22 cellular contexts compared by ENCODE assay signal in genomic region chr16:84007520-84007919, GRCh38. TPM values are rescaled to one million over a fixed set of nuclear protein-coding genes. Genes with fewer than 3 reads are reported as not detected.
DNase-seq lines count a peak whose midpoint lies in the region; ATAC-seq, FAIRE-seq and TF ChIP-seq lines count a peak whose summit lies in the region.
"Had no signal": no experiment of that assay in that cellular context is flagged by ENCODE, and none has a peak within 500 bp of the region (broad histone marks: within the 10 kb centered on the region; RNA-seq: fewer than 3 reads in every experiment).

No MANE protein-coding gene starts in this region.

- H4K91ac ChIP-seq in H1 (replicated peaks; ENCODE audit: insufficient read length, low read length) (no peak overlapping the region), trophoblast cell (ENCODE audit: low read depth, low read length) (no peak overlapping the region)

- H3K56ac ChIP-seq in H1 (replicated peaks; ENCODE audit: insufficient read length, low read depth, low read length) = no peak overlapping the region

- H3K9me3 Mint-ChIP-seq in stimulated activated naive CD8-positive, alpha-beta T cell treated with anti-CD3 and anti-CD28 coated beads, Interleukin-15, amount 100 ng/mL, for 72 hours = no peaks in the 10 kb centered on the region
- no peaks in the 10 kb centered on the region for H3K9me3 Mint-ChIP-seq in activated CD4-positive, alpha-beta T cell treated with anti-CD3 and anti-CD28 coated beads, Interleukin-2, amount 10 ng/mL, durations not matched to agents 24 days and 14 days
- H3K9me3 Mint-ChIP-seq: H9 had no signal

- TF ChIP-seq RAD21 in H1 (IDR thresholded peaks at IDR 0.05 in 1 of 2, conservative IDR thresholded peaks at IDR 0.05 in 1 of 2; ENCODE audit: low read depth in 2 of 2, low read length in 2 of 2) = no peak

- H2BK120ac ChIP-seq in H1 (replicated peaks; ENCODE audit: low read depth, low read length) = no peak overlapping the region
- H2BK120ac ChIP-seq in trophoblast cell (ENCODE audit: insufficient read depth, low read length, poor library complexity) = no peak overlapping the region

- H3K23me2 ChIP-seq in H1 (ENCODE audit: low read depth, low read length) = no peaks in the 10 kb centered on the region

- TF ChIP-seq CTCF in H1 (IDR thresholded peaks at IDR 0.05; ENCODE audit: control extremely low read depth in 1 of 3, insufficient read depth in 1 of 3, low read depth in 1 of 3, low read length in 3 of 3) (no peak), parathyroid adenoma (IDR thresholded peaks at IDR 0.05) (no peak)

- H3K4me3 Mint-ChIP-seq in stimulated activated naive CD8-positive, alpha-beta T cell treated with anti-CD3 and anti-CD28 coated beads, Interleukin-15, amount 100 ng/mL, for 72 hours = no peak overlapping the region
- H3K4me3 Mint-ChIP-seq in activated CD4-positive, alpha-beta T cell treated with anti-CD3 and anti-CD28 coated beads, Interleukin-2, amount 10 ng/mL, durations not matched to agents 24 days and 14 days = no peak overlapping the region
- H3K4me3 Mint-ChIP-seq: CD4-positive, alpha-beta memory T cell; H9 had no signal

- no peak overlapping the region for H2BK12ac ChIP-seq in H1 (ENCODE audit: low read depth, low read length)
- H2BK12ac ChIP-seq in trophoblast cell (ENCODE audit: low read length) = no peak overlapping the region

- H3K4me3 ChIP-seq in H1 (ENCODE audit: extremely low read depth in 1 of 4, insufficient read depth in 2 of 4, low read depth in 3 of 4, low read length in 4 of 4) = no peak overlapping the region
- H3K4me3 ChIP-seq in parathyroid adenoma (ENCODE audit: low read depth, low read length) = no peak overlapping the region
- H3K4me3 ChIP-seq in trophoblast cell (ENCODE audit: low read depth, low read length) = no peak overlapping the region
- H3K4me3 ChIP-seq: GM23248 had no signal

- no peak overlapping the region for H2BK5ac ChIP-seq in H1 (ENCODE audit: low read depth, low read length)
- H2BK5ac ChIP-seq in trophoblast cell (ENCODE audit: low read depth, low read length, poor library complexity) = no peak overlapping the region

- no peak overlapping the region for H2BK15ac ChIP-seq in H1 (ENCODE audit: low read length)

- no peaks in the 10 kb centered on the region for H3K79me1 ChIP-seq in H1 (ENCODE audit: low read depth, low read length)
- H3K79me1 ChIP-seq in trophoblast cell (ENCODE audit: low read length) = no peaks in the 10 kb centered on the region

- no peak for ATAC-seq in stimulated activated naive CD8-positive, alpha-beta T cell treated with anti-CD3 and anti-CD28 coated beads, Interleukin-15, amount 100 ng/mL, for 72 hours
- no peak for ATAC-seq in stimulated activated naive CD8-positive, alpha-beta T cell treated with anti-CD3 and anti-CD28 coated beads, Interleukin-15, Interleukin-2, amounts not matched to agents 100 U/mL and 50 U/mL, for 24 hours
- ATAC-seq: HCT116 had no signal

- no peaks in the 10 kb centered on the region for H4K20me1 ChIP-seq in H1 (replicated peaks in 1 of 2; ENCODE audit: control insufficient read depth in 1 of 2, insufficient read depth in 2 of 2, low read length in 2 of 2)

- H4K12ac ChIP-seq in trophoblast cell (ENCODE audit: low read depth, low read length) = no peak overlapping the region

- H3K18ac ChIP-seq in H1 (ENCODE audit: extremely low read depth, low read length) = no peak overlapping the region
- no peak overlapping the region for H3K18ac ChIP-seq in trophoblast cell (ENCODE audit: low read length)

- H3K23ac ChIP-seq in H1 (ENCODE audit: insufficient read length) = no peak overlapping the region
- H3K23ac ChIP-seq in trophoblast cell (ENCODE audit: low read length) = no peak overlapping the region

- no peaks in the 10 kb centered on the region for H3K4me1 Mint-ChIP-seq in stimulated activated naive CD8-positive, alpha-beta T cell treated with anti-CD3 and anti-CD28 coated beads, Interleukin-15, amount 100 ng/mL, for 72 hours
- no peaks in the 10 kb centered on the region for H3K4me1 Mint-ChIP-seq in activated CD4-positive, alpha-beta T cell treated with anti-CD3 and anti-CD28 coated beads, Interleukin-2, amount 10 ng/mL, durations not matched to agents 24 days and 14 days
- H3K4me1 Mint-ChIP-seq: CD4-positive, alpha-beta memory T cell; H9 had no signal

- no peak for TF ChIP-seq POLR2A in H1 (IDR thresholded peaks at IDR 0.05; ENCODE audit: control extremely low read depth in 1 of 2, low read depth in 2 of 2, low read length in 2 of 2)

- 87% methylated on average over 4 of the region's 4 CpGs; no CpG with 5 or more reads in 1 of the 2 experiments for WGBS in H1 (ENCODE audit: extremely low coverage in 1 of 2, insufficient coverage in 1 of 2, insufficient read length in 1 of 2, insufficient replicate concordance in 2 of 2, low coverage in 1 of 2, low lambda C conversion rate in 2 of 2, missing lambda C conversion rate in 1 of 2), 2 experiments
- no CpG with 5 or more reads among the region's 4 CpGs for WGBS in trophoblast cell (ENCODE audit: extremely low coverage, insufficient coverage, insufficient read length)

- DNase-seq in stimulated activated naive CD8-positive, alpha-beta T cell treated with anti-CD3 and anti-CD28 coated beads, Interleukin-15, amount 100 ng/mL, for 72 hours = no peak
- no peak for DNase-seq in stimulated activated naive CD8-positive, alpha-beta T cell treated with anti-CD3 and anti-CD28 coated beads, Interleukin-15, Interleukin-2, amounts not matched to agents 100 U/mL and 50 U/mL, for 24 hours
- no peak for DNase-seq in H1 (ENCODE audit: low read depth in 1 of 2, low spot score in 2 of 2)
- DNase-seq in activated CD4-positive, alpha-beta T cell treated with anti-CD3 and anti-CD28 coated beads, Interleukin-2, amount 10 ng/mL, durations not matched to agents 24 days and 14 days = no peak
- DNase-seq in trophoblast cell = no peak
- DNase-seq: 8988T; Calu3; CD4-positive, alpha-beta memory T cell; COR-L47; DMS53; DMS79 treated with DMSO at 0.1 percent for 48 hours; GF-D8; H9 had no signal

- H3K9ac ChIP-seq in H1 (replicated peaks in 1 of 4; ENCODE audit: extremely low read depth in 1 of 4, low read depth in 3 of 4, low read length in 3 of 4) (no peak overlapping the region), parathyroid adenoma (no peak overlapping the region), trophoblast cell (ENCODE audit: low read length) (no peak overlapping the region)
- H3K9ac ChIP-seq: GM23248 had no signal

- no peak overlapping the region for H3K4ac ChIP-seq in H1 (replicated peaks; ENCODE audit: insufficient read length, low read depth, low read length)
- H3K4ac ChIP-seq in trophoblast cell (ENCODE audit: low read depth, low read length) = no peak overlapping the region

- no peaks in the 10 kb centered on the region for H3K36me3 ChIP-seq in H1 (ENCODE audit: control insufficient read depth in 2 of 4, insufficient read depth in 4 of 4, low read length in 3 of 4)
- H3K36me3 ChIP-seq in parathyroid adenoma (ENCODE audit: control insufficient read depth, insufficient read depth, low read length) = no peaks in the 10 kb centered on the region
- no peaks in the 10 kb centered on the region for H3K36me3 ChIP-seq in trophoblast cell (ENCODE audit: control insufficient read depth in 1 of 2, insufficient read depth in 2 of 2, low read length in 2 of 2)

- no peak overlapping the region for H2BK20ac ChIP-seq in H1 (ENCODE audit: low read length)

- POLR2A ChIA-PET in H1 (lab: Charles Lee; ENCODE audit: partially characterized antibody) = interaction anchor here (1.3 to 1.4 kb wide), 2 partner anchors 12 to 13 kb away, joined by 3 to 4 read pairs; no protein-coding TSS in a partner anchor

- no peak overlapping the region for H4K8ac ChIP-seq in H1 (ENCODE audit: extremely low read depth, insufficient read depth, low read length)
- no peak overlapping the region for H4K8ac ChIP-seq in trophoblast cell (ENCODE audit: low read depth, low read length)

- CTCF ChIA-PET in H1 (lab: Charles Lee; ENCODE audit: partially characterized antibody) = no interaction called here

- H3K79me2 ChIP-seq in H1 (ENCODE audit: control insufficient read depth in 1 of 2, insufficient read depth in 2 of 2, low read length in 2 of 2) = no peaks in the 10 kb centered on the region
- no peaks in the 10 kb centered on the region for H3K79me2 ChIP-seq in parathyroid adenoma
- no peaks in the 10 kb centered on the region for H3K79me2 ChIP-seq in trophoblast cell (ENCODE audit: control insufficient read depth, insufficient read depth, low read length, poor library complexity)

- no peak for FAIRE-seq in H1 (lab: Jason Lieb, UNC)
- FAIRE-seq: GM12891 had no signal

- H3K14ac ChIP-seq in H1 (ENCODE audit: insufficient read length) = no peak overlapping the region
- no peak overlapping the region for H3K14ac ChIP-seq in trophoblast cell (ENCODE audit: low read length)

- H3K27me3 Mint-ChIP-seq in stimulated activated naive CD8-positive, alpha-beta T cell treated with anti-CD3 and anti-CD28 coated beads, Interleukin-15, amount 100 ng/mL, for 72 hours = peaks cover 26% of the 10 kb centered on the region
- no peaks in the 10 kb centered on the region for H3K27me3 Mint-ChIP-seq in activated CD4-positive, alpha-beta T cell treated with anti-CD3 and anti-CD28 coated beads, Interleukin-2, amount 10 ng/mL, durations not matched to agents 24 days and 14 days

- H3K27me3 ChIP-seq in H1 (replicated peaks in 1 of 4; ENCODE audit: control insufficient read depth in 3 of 4, extremely low read depth in 1 of 4, insufficient read depth in 3 of 4, low read length in 3 of 4) (no peaks in the 10 kb centered on the region; a peak in 1 of 7 replicates), parathyroid adenoma (ENCODE audit: control insufficient read depth, insufficient read depth, low read length) (no peaks in the 10 kb centered on the region), trophoblast cell (ENCODE audit: insufficient read depth, low read length) (no peaks in the 10 kb centered on the region)

- H4K5ac ChIP-seq in H1 (ENCODE audit: insufficient read length, low read depth, low read length) = no peak overlapping the region

- H3K27ac ChIP-seq in H1 (ENCODE audit: low read depth, low read length) = no peak overlapping the region
- H3K27ac ChIP-seq in parathyroid adenoma = peak overlapping the region; percentile 29
- H3K27ac ChIP-seq in trophoblast cell (ENCODE audit: low read depth, low read length) = no peak overlapping the region
- H3K27ac ChIP-seq: GM23248 had no signal

- peak overlapping the region; percentile 22 to 57 for H3K27ac Mint-ChIP-seq in stimulated activated naive CD8-positive, alpha-beta T cell treated with anti-CD3 and anti-CD28 coated beads, Interleukin-15, amount 100 ng/mL, for 72 hours
- H3K27ac Mint-ChIP-seq in activated CD4-positive, alpha-beta T cell treated with anti-CD3 and anti-CD28 coated beads, Interleukin-2, amount 10 ng/mL, durations not matched to agents 24 days and 14 days = no peak overlapping the region
- H3K27ac Mint-ChIP-seq: CD4-positive, alpha-beta memory T cell; H9 had no signal

- no peak overlapping the region for H2AFZ ChIP-seq in H1 (ENCODE audit: low read length)
- H2AFZ ChIP-seq in parathyroid adenoma = peak overlapping the region; percentile 77
- H2AFZ ChIP-seq in trophoblast cell (ENCODE audit: insufficient read depth, low read length, poor library complexity) = no peak overlapping the region
- H2AFZ ChIP-seq: GM23248 had no signal

- H3K4me2 ChIP-seq in H1 (ENCODE audit: insufficient read depth in 1 of 2, low read depth in 2 of 2, low read length in 2 of 2) (no peak overlapping the region), parathyroid adenoma (ENCODE audit: low read length) (no peak overlapping the region), trophoblast cell (ENCODE audit: low read length) (no peak overlapping the region)

- H2AK5ac ChIP-seq in H1 (ENCODE audit: low read depth, low read length) = no peak overlapping the region
- no peak overlapping the region for H2AK5ac ChIP-seq in trophoblast cell (ENCODE audit: low read length)

- no peaks in the 10 kb centered on the region for H3K4me1 ChIP-seq in H1 (replicated peaks in 1 of 4; ENCODE audit: control insufficient read depth in 3 of 4, insufficient read depth in 4 of 4, low read length in 3 of 4)
- H3K4me1 ChIP-seq in parathyroid adenoma = peaks cover 11% of the 10 kb centered on the region
- no peaks in the 10 kb centered on the region for H3K4me1 ChIP-seq in trophoblast cell (ENCODE audit: control insufficient read depth in 1 of 2, insufficient read depth in 2 of 2, low read length in 2 of 2)

- intact Hi-C loops in activated CD4-positive, alpha-beta T cell treated with anti-CD3 and anti-CD28 coated beads, Interleukin-2, amount 10 ng/mL, durations not matched to agents 24 days and 14 days (cut with micrococcal nuclease) = no loop called here

- no peak for TF ChIP-seq EP300 in H1 (IDR thresholded peaks at IDR 0.05; ENCODE audit: borderline replicate concordance in 1 of 2, low read depth in 2 of 2, low read length in 2 of 2)

- H3K36me3 Mint-ChIP-seq in activated CD4-positive, alpha-beta T cell treated with anti-CD3 and anti-CD28 coated beads, Interleukin-2, amount 10 ng/mL, durations not matched to agents 24 days and 14 days (ENCODE audit: low read depth) = no peaks in the 10 kb centered on the region
- H3K36me3 Mint-ChIP-seq: CD4-positive, alpha-beta memory T cell had no signal

- H3K9me3 ChIP-seq in H1 (ENCODE audit: insufficient read depth in 2 of 2, low read depth in 1 of 2, low read length in 1 of 2) (no peaks in the 10 kb centered on the region), parathyroid adenoma (ENCODE audit: control insufficient read depth, low read length) (no peaks in the 10 kb centered on the region), trophoblast cell (ENCODE audit: insufficient read depth, low read depth, low read length) (peaks cover 2% of the 10 kb centered on the region)

RNA-seq across cellular contexts. Expression of gene SLC38A8, which starts 35.1 kb away (rescaled TPM):
- total RNA-seq in H1 (2021; fragmentation: NEBNext Ultra II Directional; extraction: Animal tissue kit (Norgen Biotek cat#: 25700)) = not detected in 2 replicates
- 0.08 TPM in 1 of 2 replicates, not detected in the other for polyA plus RNA-seq in H1 (2011; rRNA removed)
- polyA plus RNA-seq in H1 (2011; cell fraction: cytosol; rRNA removed) = not detected
- not detected for polyA plus RNA-seq in H1 (2011; cell fraction: nucleus; rRNA removed)
- polyA plus RNA-seq in H1 (2012, experiment 1 of 2) = not detected in 4 replicates
- polyA plus RNA-seq in H1 (2012, experiment 2 of 2) = not detected
- polyA plus RNA-seq in H1 (2013, experiment 1 of 2) = not detected
- polyA plus RNA-seq in H1 (2013, experiment 2 of 2) = 0.15 TPM
- polyA minus RNA-seq in H1 (2011; rRNA and poly(A)+ RNA removed) = not detected in 2 replicates
- not detected for polyA minus RNA-seq in H1 (2011; cell fraction: cytosol; rRNA and poly(A)+ RNA removed)
- not detected for polyA minus RNA-seq in H1 (2011; cell fraction: nucleus; rRNA and poly(A)+ RNA removed)
- total RNA-seq in activated CD4-positive, alpha-beta T cell treated with anti-CD3 and anti-CD28 coated beads, Interleukin-2, amount 10 ng/mL, durations not matched to agents 24 days and 14 days = not detected in 2 replicates
- polyA plus RNA-seq in trophoblast cell (2013) = 0.12 and 0.19 TPM in 2 replicates
- total RNA-seq: A673; Calu3; CD4-positive, alpha-beta memory T cell; Daoy; G401; GM23248; H4 had no signal
- polyA plus RNA-seq: BJ; CD4-positive, alpha-beta memory T cell; GM23248 had no signal

RNA-seq across cellular contexts. Expression of gene NECAB2, which starts 39.5 kb away (rescaled TPM):
- total RNA-seq in H1 (2021; fragmentation: NEBNext Ultra II Directional; extraction: Animal tissue kit (Norgen Biotek cat#: 25700)) = 2.0 and 3.6 TPM in 2 replicates
- 4.2 and 7.5 TPM in 2 replicates for polyA plus RNA-seq in H1 (2011; rRNA removed)
- 5.4 TPM for polyA plus RNA-seq in H1 (2011; cell fraction: cytosol; rRNA removed)
- polyA plus RNA-seq in H1 (2011; cell fraction: nucleus; rRNA removed) = 27.9 TPM
- polyA plus RNA-seq in H1 (2012, experiment 1 of 2) = 3.8 to 7.5 TPM (median 5.9 TPM) in 4 replicates
- polyA plus RNA-seq in H1 (2012, experiment 2 of 2) = 2.7 TPM
- polyA plus RNA-seq in H1 (2013, experiment 1 of 2) = 3.8 TPM
- polyA plus RNA-seq in H1 (2013, experiment 2 of 2) = 4.0 TPM
- 2.3 and 3.2 TPM in 2 replicates for polyA minus RNA-seq in H1 (2011; rRNA and poly(A)+ RNA removed)
- 2.6 TPM for polyA minus RNA-seq in H1 (2011; cell fraction: cytosol; rRNA and poly(A)+ RNA removed)
- 4.1 TPM for polyA minus RNA-seq in H1 (2011; cell fraction: nucleus; rRNA and poly(A)+ RNA removed)
- not detected in 2 replicates for total RNA-seq in activated CD4-positive, alpha-beta T cell treated with anti-CD3 and anti-CD28 coated beads, Interleukin-2, amount 10 ng/mL, durations not matched to agents 24 days and 14 days
- polyA plus RNA-seq in trophoblast cell (2013) = 0.22 and 0.26 TPM in 2 replicates
- total RNA-seq: CD4-positive, alpha-beta memory T cell; Daoy; GM23248 had no signal
- polyA plus RNA-seq: CD4-positive, alpha-beta memory T cell had no signal

RNA-seq across cellular contexts. Expression of gene OSGIN1, which starts 54.5 kb away (rescaled TPM):
- total RNA-seq in H1 (2021; fragmentation: NEBNext Ultra II Directional; extraction: Animal tissue kit (Norgen Biotek cat#: 25700)) = 0.48 and 0.58 TPM in 2 replicates
- 0.76 and 1.5 TPM in 2 replicates for polyA plus RNA-seq in H1 (2011; rRNA removed)
- polyA plus RNA-seq in H1 (2011; cell fraction: cytosol; rRNA removed) = 1.2 TPM
- polyA plus RNA-seq in H1 (2011; cell fraction: nucleus; rRNA removed) = 2.4 TPM
- polyA plus RNA-seq in H1 (2012, experiment 1 of 2) = 0.53 to 0.86 TPM (median 0.70 TPM) in 4 replicates
- polyA plus RNA-seq in H1 (2012, experiment 2 of 2) = 0.34 TPM
- polyA plus RNA-seq in H1 (2013, experiment 1 of 2) = 0.34 TPM
- polyA plus RNA-seq in H1 (2013, experiment 2 of 2) = 0.48 TPM
- 0.16 and 0.22 TPM in 2 replicates for polyA minus RNA-seq in H1 (2011; rRNA and poly(A)+ RNA removed)
- polyA minus RNA-seq in H1 (2011; cell fraction: cytosol; rRNA and poly(A)+ RNA removed) = 0.59 TPM
- 2.5 TPM for polyA minus RNA-seq in H1 (2011; cell fraction: nucleus; rRNA and poly(A)+ RNA removed)
- 0.72 and 1.3 TPM in 2 replicates for total RNA-seq in activated CD4-positive, alpha-beta T cell treated with anti-CD3 and anti-CD28 coated beads, Interleukin-2, amount 10 ng/mL, durations not matched to agents 24 days and 14 days
- polyA plus RNA-seq in trophoblast cell (2013) = 1.3 and 1.5 TPM in 2 replicates
